29 cellular contexts compared by ENCODE assay signal in the genomic region with DNA sequence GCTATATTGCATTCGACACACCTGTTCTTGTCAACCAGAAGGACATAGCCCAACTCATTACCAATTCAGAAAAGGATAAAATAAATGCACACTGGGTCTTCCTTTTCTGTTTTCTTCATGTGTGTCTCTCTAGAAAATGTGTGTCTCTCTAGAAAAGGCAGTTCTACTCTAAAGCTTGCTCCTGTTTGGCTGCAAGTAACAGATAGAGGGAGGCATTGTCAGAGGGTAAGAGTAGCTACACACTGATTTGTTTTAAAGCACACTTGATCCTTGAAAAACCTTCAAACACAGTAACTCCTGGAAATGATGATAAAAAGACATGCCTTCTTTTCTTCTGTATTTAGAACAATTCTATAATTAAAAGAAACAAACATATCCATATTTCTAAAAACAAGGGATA. TPM values are rescaled to one million over a fixed set of nuclear protein-coding genes. Genes with fewer than 3 reads are reported as not detected.
"Had no signal": no experiment of that assay in that cellular context is flagged by ENCODE, and none has a peak within 500 bp of the region (broad histone marks: within the 10 kb centered on the region; RNA-seq: fewer than 3 reads in every experiment).

No MANE protein-coding gene starts in this region.

- H3K27me3 ChIP-seq: adrenal gland, body of pancreas, breast epithelium, Peyer's patch had no signal

- H3K4me1 ChIP-seq: adrenal gland, body of pancreas, breast epithelium, Peyer's patch had no signal

- DNase-seq: activated CD4-positive, alpha-beta T cell treated with anti-CD3 and anti-CD28 coated beads, Interleukin-2, amount 10 ng/mL, durations not matched to agents 7 days and 5 days; activated CD4-positive, alpha-beta T cell treated with anti-CD3 and anti-CD28 coated beads, Interleukin-2, amount 50 U/mL, for 48 hours; activated CD8-positive, alpha-beta T cell treated with anti-CD3 and anti-CD28 coated beads, Interleukin-2, amount 10 ng/mL, durations not matched to agents 7 days and 5 days; activated gamma-delta T cell; activated naive CD4-positive, alpha-beta T cell treated with anti-CD3 and anti-CD28 coated beads for 36 hours; activated T-cell treated with anti-CD3 and anti-CD28 coated beads, Interleukin-2, amount 50 U/mL, for 24 hours; adrenal gland; body of pancreas; MM.1S; MV-4-11; NCI-H1092; NCI-H1436 treated with DMSO at 0.1 percent for 48 hours; NCI-H1694 treated with DMSO at 0.1 percent for 48 hours; NCI-H2029; NCI-H226; NCI-H446 treated with DMSO at 0.1 percent for 48 hours; NCI-H69; NK-92 treated with Interleukin-12 subunit alpha and Interleukin-12 subunit beta, amount 100 ng/mL, for 24 hours; PC-3; Peyer's patch; SIG-M5; T1000 had no signal

- H3K9me3 ChIP-seq: adrenal gland, breast epithelium, Peyer's patch had no signal

- H3K4me2 ChIP-seq: KMS-11 had no signal

- H3K36me3 ChIP-seq: adrenal gland, breast epithelium, Peyer's patch had no signal

- H3K27ac Mint-ChIP-seq: activated CD4-positive, alpha-beta T cell treated with anti-CD3 and anti-CD28 coated beads, Interleukin-2, amount 10 ng/mL, durations not matched to agents 7 days and 5 days; activated CD8-positive, alpha-beta T cell treated with anti-CD3 and anti-CD28 coated beads, Interleukin-2, amount 10 ng/mL, durations not matched to agents 7 days and 5 days; activated naive CD4-positive, alpha-beta T cell treated with anti-CD3 and anti-CD28 coated beads for 36 hours; activated naive CD4-positive, alpha-beta T cell treated with anti-CD3 and anti-CD28 coated beads, Interleukin-2, amount 50 U/mL, for 72 hours; activated T-cell treated with anti-CD3 and anti-CD28 coated beads, Interleukin-2, amount 50 U/mL, for 24 hours; activated T-helper 2 cell treated with anti-CD3 and anti-CD28 coated beads, Interferon-gamma antibody, Interleukin-2, Interleukin-4, amounts not matched to agents 10 μg/mL and 5 μg/mL and 100 μg/mL, durations not matched to agents 14 hours and 24 hours and 36 hours had no signal

- H3K9ac ChIP-seq: KMS-11 had no signal

- H3K36me3 Mint-ChIP-seq: activated naive CD4-positive, alpha-beta T cell treated with anti-CD3 and anti-CD28 coated beads, Interleukin-2, amount 50 U/mL, for 72 hours had no signal

- H3K4me1 Mint-ChIP-seq: activated CD4-positive, alpha-beta T cell treated with anti-CD3 and anti-CD28 coated beads, Interleukin-2, amount 10 ng/mL, durations not matched to agents 7 days and 5 days had no signal

- H3K4me3 Mint-ChIP-seq: activated CD4-positive, alpha-beta T cell treated with anti-CD3 and anti-CD28 coated beads, Interleukin-2, amount 10 ng/mL, durations not matched to agents 7 days and 5 days; activated CD8-positive, alpha-beta T cell treated with anti-CD3 and anti-CD28 coated beads, Interleukin-2, amount 10 ng/mL, durations not matched to agents 7 days and 5 days; activated naive CD4-positive, alpha-beta T cell treated with anti-CD3 and anti-CD28 coated beads for 36 hours; activated T-cell treated with anti-CD3 and anti-CD28 coated beads, Interleukin-2, amount 50 U/mL, for 24 hours had no signal

- H3K27ac ChIP-seq: adrenal gland, body of pancreas, breast epithelium, KMS-11, Peyer's patch, RWPE1 had no signal

- H3K4me3 ChIP-seq: adrenal gland, body of pancreas, breast epithelium, Peyer's patch had no signal

- H3K9me3 Mint-ChIP-seq: activated CD4-positive, alpha-beta T cell treated with anti-CD3 and anti-CD28 coated beads, Interleukin-2, amount 10 ng/mL, durations not matched to agents 7 days and 5 days; activated naive CD4-positive, alpha-beta T cell treated with anti-CD3 and anti-CD28 coated beads for 36 hours; activated naive CD4-positive, alpha-beta T cell treated with anti-CD3 and anti-CD28 coated beads, Interleukin-2, amount 50 U/mL, for 72 hours; activated T-cell treated with anti-CD3 and anti-CD28 coated beads, Interleukin-2, amount 50 U/mL, for 24 hours; activated T-helper 2 cell treated with anti-CD3 and anti-CD28 coated beads, Interferon-gamma antibody, Interleukin-2, Interleukin-4, amounts not matched to agents 10 μg/mL and 5 μg/mL and 100 μg/mL, durations not matched to agents 14 hours and 24 hours and 36 hours had no signal

RNA-seq across cellular contexts. Expression of a gene that starts 21.3 kb away (rescaled TPM):
- total RNA-seq: activated CD4-positive, alpha-beta T cell treated with anti-CD3 and anti-CD28 coated beads, Interleukin-2, amount 10 ng/mL, durations not matched to agents 7 days and 5 days; activated CD8-positive, alpha-beta T cell treated with anti-CD3 and anti-CD28 coated beads, Interleukin-2, amount 10 ng/mL, durations not matched to agents 7 days and 5 days; activated naive CD4-positive, alpha-beta T cell treated with anti-CD3 and anti-CD28 coated beads for 36 hours; activated naive CD4-positive, alpha-beta T cell treated with anti-CD3 and anti-CD28 coated beads, Interleukin-2, amount 50 U/mL, for 72 hours; activated T-helper 2 cell treated with anti-CD3 and anti-CD28 coated beads, Interferon-gamma antibody, Interleukin-2, Interleukin-4, amounts not matched to agents 10 μg/mL and 5 μg/mL and 100 μg/mL, durations not matched to agents 14 hours and 24 hours and 36 hours; Peyer's patch; T-helper 1 cell treated with Interleukin-12 subunit alpha and Interleukin-12 subunit beta and Interleukin-4 antibody, amounts not matched to agents 30 ng/mL and 1 ng/mL, for 36 hours; T-helper 2 cell treated with Interferon-gamma antibody and Interleukin-4, amounts not matched to agents 100 ng/mL and 5 ng/mL, for 36 hours had no signal
